Comparison of ENCODE assay signal across 10 cellular contexts in genomic region chr20:1813101-1813529, GRCh38.
DNase-seq lines count a peak whose midpoint lies in the region; ATAC-seq, FAIRE-seq and TF ChIP-seq lines count a peak whose summit lies in the region.
"Had no signal": no experiment of that assay in that cellular context is flagged by ENCODE, and none has a peak within 500 bp of the region (broad histone marks: within the 10 kb centered on the region; RNA-seq: fewer than 3 reads in every experiment).

No MANE protein-coding gene starts in this region.

- no peaks in the 10 kb centered on the region for H3K36me3 ChIP-seq in bronchial epithelial cell (ENCODE audit: control insufficient read depth, insufficient read depth, low read length)
- H3K36me3 ChIP-seq: WERI-Rb-1 had no signal

- H3K27me3 ChIP-seq in bronchial epithelial cell (ENCODE audit: control insufficient read depth, insufficient read depth, low read length): no peaks in the 10 kb centered on the region

- H3K27ac Mint-ChIP-seq in HFFc6: peak overlapping the region; percentile 86

- FAIRE-seq in bronchial epithelial cell (lab: Jason Lieb, UNC): peak; percentile 87

- ATAC-seq in GM19324 (IDR thresholded peaks at IDR 0.05; ENCODE audit: low FRiP score, unreplicated experiment): no peak

- peak overlapping the region; percentile 25 for H3K4me3 Mint-ChIP-seq in HFFc6

- H3K27ac ChIP-seq in substantia nigra (ENCODE audit: low read depth, low read length, poor library complexity, severe bottlenecking): peak overlapping the region; percentile 32
- H3K27ac ChIP-seq: WERI-Rb-1 had no signal

- DNase-seq in HFFc6 (peak; percentile 96), bronchial epithelial cell (ENCODE audit: low read depth) (peak; percentile 52), kidney glomerular epithelial cell (lab: John Stamatoyannopoulos, UW) (peak; percentile 82), substantia nigra (lab: John Stamatoyannopoulos, UW) (peak in 1 of 49 donors; percentile 35), midbrain (lab: John Stamatoyannopoulos, UW) (no peak), NCI-H1417 treated with DMSO at 0.1 percent for 48 hours (lab: John Stamatoyannopoulos, UW) (no peak), activated T-cell treated with anti-CD3 and anti-CD28 coated beads for 4 hours (no peak)
- DNase-seq: posterior cingulate gyrus, WERI-Rb-1 had no signal

- TF ChIP-seq CTCF in HFFc6 (IDR thresholded peaks at IDR 0.05) (no peak), bronchial epithelial cell (IDR thresholded peaks at IDR 0.05; ENCODE audit: insufficient read depth, low read length, severe bottlenecking) (no peak)

- H3K27me3 Mint-ChIP-seq in HFFc6 (ENCODE audit: insufficient read depth): no peaks in the 10 kb centered on the region; the same call in none of the 2 replicates

- peaks cover 92% of the 10 kb centered on the region for H3K4me1 Mint-ChIP-seq in HFFc6 (ENCODE audit: low read depth)

- no peak overlapping the region for H3K4me3 ChIP-seq in bronchial epithelial cell (ENCODE audit: low read depth, low read length)

- H3K36me3 Mint-ChIP-seq in HFFc6 (ENCODE audit: low read depth): no peaks in the 10 kb centered on the region

- H3K9me3 Mint-ChIP-seq in HFFc6: no peaks in the 10 kb centered on the region

Comparison
In these comparisons a context has a peak if more than half of its experiments do, and no peak if none do; other contexts are left out.
1. DNase-seq: peak in HFFc6 (single experiment), bronchial epithelial cell (single experiment) and kidney glomerular epithelial cell (single experiment); none in midbrain (single experiment), NCI-H1417 treated with DMSO at 0.1 percent for 48 hours (single experiment) and activated T-cell treated with anti-CD3 and anti-CD28 coated beads for 4 hours (single experiment).